Comparison of ENCODE assay signal across 39 cellular contexts in the genomic region with DNA sequence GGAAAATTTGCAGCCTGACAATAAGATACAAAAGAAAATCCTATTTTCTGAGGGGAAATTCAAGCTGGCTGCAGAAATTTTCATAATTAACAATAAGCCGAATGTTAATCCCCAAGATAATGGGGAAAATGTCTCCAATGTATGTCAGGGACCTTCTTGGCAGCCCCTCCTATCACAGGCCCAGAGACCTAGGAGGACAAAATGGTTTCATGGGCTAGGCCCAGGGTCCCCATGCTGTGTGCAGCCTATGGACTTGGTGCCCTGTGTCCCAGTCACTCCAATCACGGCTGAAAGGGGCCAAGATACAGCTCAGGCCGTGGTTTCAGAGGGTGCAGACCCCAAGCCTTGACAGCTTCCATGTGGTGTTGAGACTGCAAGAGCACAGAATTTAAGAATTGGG. TPM values are rescaled to one million over a fixed set of nuclear protein-coding genes. Genes with fewer than 3 reads are reported as not detected.
"Had no signal": no experiment of that assay in that cellular context is flagged by ENCODE, and none has a peak within 500 bp of the region (broad histone marks: within the 10 kb centered on the region; RNA-seq: fewer than 3 reads in every experiment).

No MANE protein-coding gene starts in this region.

- H3K9me3 ChIP-seq: MG63 had no signal

- H3K36me3 ChIP-seq: MG63 had no signal

- H3K27me3 ChIP-seq: MG63 had no signal

- H3K4me3 ChIP-seq: MG63 had no signal

- DNase-seq: Karpas-422, Kasumi-1, MG63, MM.1S, MV-4-11, NCI-H1048, NCI-H1092, NCI-H1092 treated with DMSO at 0.1 percent for 48 hours, NCI-H1105, NCI-H1105 treated with DMSO at 0.1 percent for 48 hours, NCI-H1417, NCI-H1417 treated with DMSO at 0.1 percent for 48 hours, NCI-H1436, NCI-H1436 treated with DMSO at 0.1 percent for 48 hours, NCI-H146, NCI-H1694, NCI-H1694 treated with DMSO at 0.1 percent for 48 hours, NCI-H187, NCI-H187 treated with DMSO at 0.1 percent for 48 hours, NCI-H1930, NCI-H2029, NCI-H2029 treated with DMSO at 0.1 percent for 48 hours, NCI-H2081, NCI-H2081 treated with DMSO at 0.1 percent for 48 hours, NCI-H2107, NCI-H2171, NCI-H2171 treated with DMSO at 0.1 percent for 48 hours, NCI-H2227 treated with DMSO at 0.1 percent for 48 hours, NCI-H226, NCI-H345, NCI-H446, NCI-H446 treated with DMSO at 0.1 percent for 48 hours, NCI-H510A, NCI-H510A treated with DMSO at 0.1 percent for 48 hours, NCI-H524 had no signal

RNA-seq across cellular contexts. Expression of a gene that starts 11.2 kb away (rescaled TPM):
- total RNA-seq: LHCN-M2, M059J, MCF 10A, NCI-H460 had no signal
